9 cellular contexts compared by ENCODE assay signal in genomic region chr16:180921-181667, GRCh38. TPM values are rescaled to one million over a fixed set of nuclear protein-coding genes. Genes with fewer than 3 reads are reported as not detected.
DNase-seq lines count a peak whose midpoint lies in the region; FAIRE-seq and TF ChIP-seq lines count a peak whose summit lies in the region.
"Had no signal": no experiment of that assay in that cellular context is flagged by ENCODE, and none has a peak within 500 bp of the region (broad histone marks: within the 10 kb centered on the region; RNA-seq: fewer than 3 reads in every experiment).

No MANE protein-coding gene starts in this region.

- dilution Hi-C loops in endothelial cell of umbilical vein (cut with MboI; ENCODE audit: extremely low pct_ligation_motif_present, low sequenced_read_pairs) = no loop called here

- CTCF ChIA-PET in endothelial cell of umbilical vein (lab: Charles Lee) = interaction anchor here (0.6 to 3.3 kb wide), 19 partner anchors 10 to 182 kb away, joined by 3 to 61 read pairs (median 5); no protein-coding TSS in a partner anchor

- POLR2A ChIA-PET in endothelial cell of umbilical vein (lab: Charles Lee) = interaction anchor here (1.4 kb wide), 1 partner anchor 74 kb away, joined by 3 read pairs; no protein-coding TSS in a partner anchor

- TF ChIP-seq CTCF in HL-60 (IDR thresholded peaks at IDR 0.05; ENCODE audit: insufficient read depth, low read length) (peak; percentile 71), endothelial cell of umbilical vein (IDR thresholded peaks at IDR 0.05; ENCODE audit: extremely low read depth in 1 of 2, insufficient read depth in 1 of 2, low read depth in 1 of 2, low read length in 2 of 2) (peak; percentile 95 to 98)

- no peaks in the 10 kb centered on the region for H4K20me1 ChIP-seq in endothelial cell of umbilical vein (replicated peaks; ENCODE audit: control insufficient read depth, extremely low read depth, insufficient read depth, low read length)

- H3K27ac ChIP-seq in HL-60 (replicated peaks) (no peak overlapping the region), endothelial cell of umbilical vein (ENCODE audit: insufficient read depth, low read depth, low read length) (no peak overlapping the region)

- H3K4me1 ChIP-seq in NT2/D1 (ENCODE audit: insufficient read depth, insufficient read length) = peaks cover 6% of the 10 kb centered on the region
- peaks cover 5% of the 10 kb centered on the region for H3K4me1 ChIP-seq in endothelial cell of umbilical vein (ENCODE audit: control insufficient read depth, extremely low read depth, insufficient read depth, low read length)

- H3K9ac ChIP-seq in NT2/D1 (ENCODE audit: insufficient read length, low read depth) (peak overlapping the region; percentile 83), endothelial cell of umbilical vein (replicated peaks; ENCODE audit: extremely low read depth, insufficient read depth, low read length) (no peak overlapping the region)

- H3K4me2 ChIP-seq in endothelial cell of umbilical vein (ENCODE audit: insufficient read depth, low read length) = peak overlapping the region; percentile 51

- peak; percentile 74 for FAIRE-seq in endothelial cell of umbilical vein (lab: Jason Lieb, UNC)
- FAIRE-seq: endometrium had no signal

- no peaks in the 10 kb centered on the region for H3K79me2 ChIP-seq in endothelial cell of umbilical vein (ENCODE audit: control insufficient read depth, insufficient read depth, low read length)

- TF ChIP-seq POLR2A in endothelial cell of umbilical vein (IDR thresholded peaks at IDR 0.05; ENCODE audit: low read depth, low read length) = peak; percentile 48

- H3K9me3 ChIP-seq in NT2/D1 (ENCODE audit: insufficient read depth, low read length) (no peaks in the 10 kb centered on the region), endothelial cell of umbilical vein (replicated peaks; ENCODE audit: control insufficient read depth, insufficient read depth, low read length) (no peaks in the 10 kb centered on the region)

- intact Hi-C loops in endothelial cell of umbilical vein (cut with micrococcal nuclease) = loop anchor here (1.0 to 5.0 kb wide), 4 partner anchors 64 to 171 kb away; partner anchors contain the start of gene AXIN1

- BruUV-seq in endothelial cell of umbilical vein (replicated peaks; lab: Mats Ljungman, UMichigan) = no TSS peak

- no peaks in the 10 kb centered on the region for H3K9me1 ChIP-seq in endothelial cell of umbilical vein (replicated peaks; ENCODE audit: control insufficient read depth, extremely low read depth, insufficient read depth, low read length)

- peak overlapping the region; percentile 24 for H3K4me3 ChIP-seq in HL-60 (replicated peaks; ENCODE audit: insufficient read depth, low read length)
- H3K4me3 ChIP-seq in NT2/D1 (ENCODE audit: insufficient read length, low read depth) = peak overlapping the region; percentile 72
- no peak overlapping the region for H3K4me3 ChIP-seq in endothelial cell of umbilical vein (replicated peaks in 1 of 3; ENCODE audit: insufficient read depth in 1 of 3, low read depth in 1 of 3, low read length in 3 of 3)

- H3K36me3 ChIP-seq in NT2/D1 (ENCODE audit: insufficient read depth, insufficient read length, low read length) = peaks cover 30% of the 10 kb centered on the region
- no peaks in the 10 kb centered on the region for H3K36me3 ChIP-seq in endothelial cell of umbilical vein (ENCODE audit: control insufficient read depth in 2 of 2, extremely low read depth in 1 of 2, insufficient read depth in 2 of 2, low read length in 2 of 2)

- H3K27me3 ChIP-seq in HL-60 (ENCODE audit: insufficient read depth, poor library complexity, severe bottlenecking) = peaks cover 37% of the 10 kb centered on the region
- peaks cover 34% of the 10 kb centered on the region for H3K27me3 ChIP-seq in NT2/D1 (ENCODE audit: insufficient read depth, insufficient read length)
- peaks cover 19 to 25% of the 10 kb centered on the region in 2 experiments for H3K27me3 ChIP-seq in endothelial cell of umbilical vein (ENCODE audit: control insufficient read depth in 2 of 2, insufficient read depth in 2 of 2, low read length in 2 of 2)

- DNase-seq in DMS53 treated with DMSO at 0.1 percent for 48 hours (lab: John Stamatoyannopoulos, UW; ENCODE audit: unreplicated experiment) = peak; percentile 33
- peak; percentile 67 to 79 for DNase-seq in HL-60 (ENCODE audit: low read depth in 1 of 2, low spot score in 1 of 2)
- DNase-seq in NT2/D1 (ENCODE audit: low read depth, low spot score) = peak; percentile 81
- peak; percentile 85 for DNase-seq in activated CD8-positive, alpha-beta memory T cell treated with anti-CD3 and anti-CD28 coated beads, Interleukin-2, amount 50 U/mL, for 4 hours
- DNase-seq in endothelial cell of umbilical vein (ENCODE audit: low read depth, low spot score) = peak; percentile 71
- DNase-seq in middle frontal gyrus (ENCODE audit: extremely low spot score, low spot score) = peak; percentile 6
- DNase-seq in stimulated activated CD8-positive, alpha-beta memory T cell treated with anti-CD3 and anti-CD28 coated beads, Interleukin-4, amount 100 ng/mL, for 24 hours (ENCODE audit: low read depth) = peak; percentile 76
- no peak for DNase-seq in H4 (ENCODE audit: low spot score)

- no peak overlapping the region for H2AFZ ChIP-seq in endothelial cell of umbilical vein (ENCODE audit: low read depth, low read length)

TF ChIP-seq in endothelial cell of umbilical vein, 7 proteins besides CTCF, POLR2A, EP300 and RAD21 (continues in another document):
- TF ChIP-seq MYC (IDR thresholded peaks at IDR 0.05; ENCODE audit: low read depth, low read length) (no peak), EZH2 (IDR thresholded peaks at IDR 0.05; ENCODE audit: borderline replicate concordance, low read depth, low read length, severe bottlenecking) (no peak), POLR2AphosphoS5 (IDR thresholded peaks at IDR 0.05; ENCODE audit: insufficient read depth, low read depth, low read length) (peak; percentile 67), GATA2 (IDR thresholded peaks at IDR 0.05; ENCODE audit: insufficient read depth, insufficient read length, low read depth, low read length) (no peak), FOS (IDR thresholded peaks at IDR 0.05; ENCODE audit: borderline replicate concordance, insufficient read depth, low read length) (no peak)

RNA-seq across cellular contexts. Expression of gene HBQ1, which starts 0.8 kb away (rescaled TPM):
- total RNA-seq in endothelial cell of umbilical vein = not detected in 2 replicates
- 0.75 and 2.5 TPM in 2 replicates for polyA plus RNA-seq in endothelial cell of umbilical vein
- 0.18 and 0.25 TPM in 2 replicates for polyA plus RNA-seq in endothelial cell of umbilical vein (2011; cell fraction: cytosol; rRNA removed)
- 0.78 TPM in 1 of 2 replicates, not detected in the other for polyA plus RNA-seq in endothelial cell of umbilical vein (2011; cell fraction: nucleus; rRNA removed)
- 0.55 and 0.95 TPM in 2 replicates for polyA plus RNA-seq in endothelial cell of umbilical vein (2012)
- polyA minus RNA-seq in endothelial cell of umbilical vein = 0.90 and 0.93 TPM in 2 replicates
- polyA minus RNA-seq in endothelial cell of umbilical vein (2011; cell fraction: cytosol; rRNA and poly(A)+ RNA removed) = not detected
- polyA minus RNA-seq in endothelial cell of umbilical vein (2011; cell fraction: nucleus; rRNA and poly(A)+ RNA removed) = not detected in 2 replicates
- total RNA-seq in H4 (2014; rRNA removed; shearing (Covaris generic)) = not detected in 2 replicates

RNA-seq across cellular contexts. Expression of gene HBA1, which starts 4.6 kb away (rescaled TPM):
- not detected in 2 replicates for total RNA-seq in endothelial cell of umbilical vein
- polyA plus RNA-seq in endothelial cell of umbilical vein = not detected in 2 replicates
- polyA plus RNA-seq in endothelial cell of umbilical vein (2011; cell fraction: cytosol; rRNA removed) = not detected in 2 replicates
- not detected in 2 replicates for polyA plus RNA-seq in endothelial cell of umbilical vein (2011; cell fraction: nucleus; rRNA removed)
- polyA plus RNA-seq in endothelial cell of umbilical vein (2012) = not detected in 2 replicates
- polyA minus RNA-seq in endothelial cell of umbilical vein = 19.6 and 37.6 TPM in 2 replicates
- polyA minus RNA-seq in endothelial cell of umbilical vein (2011; cell fraction: cytosol; rRNA and poly(A)+ RNA removed) = 3.6 TPM
- polyA minus RNA-seq in endothelial cell of umbilical vein (2011; cell fraction: nucleus; rRNA and poly(A)+ RNA removed) = not detected in 2 replicates
- total RNA-seq in H4 (2014; rRNA removed; shearing (Covaris generic)) = not detected in 2 replicates

RNA-seq across cellular contexts. Expression of gene HBA2, which starts 8.4 kb away (rescaled TPM):
- not detected in 2 replicates for total RNA-seq in endothelial cell of umbilical vein
- not detected in 2 replicates for polyA plus RNA-seq in endothelial cell of umbilical vein
- 0.27 TPM in 1 of 2 replicates, not detected in the other for polyA plus RNA-seq in endothelial cell of umbilical vein (2011; cell fraction: cytosol; rRNA removed)
- polyA plus RNA-seq in endothelial cell of umbilical vein (2011; cell fraction: nucleus; rRNA removed) = 0.57 TPM in 1 of 2 replicates, not detected in the other
- polyA plus RNA-seq in endothelial cell of umbilical vein (2012) = not detected in 2 replicates
- polyA minus RNA-seq in endothelial cell of umbilical vein = 16.8 and 19.2 TPM in 2 replicates
- polyA minus RNA-seq in endothelial cell of umbilical vein (2011; cell fraction: cytosol; rRNA and poly(A)+ RNA removed) = 6.0 TPM
- not detected in 2 replicates for polyA minus RNA-seq in endothelial cell of umbilical vein (2011; cell fraction: nucleus; rRNA and poly(A)+ RNA removed)
- total RNA-seq in H4 (2014; rRNA removed; shearing (Covaris generic)) = 3.3 TPM in 1 of 2 replicates, not detected in the other

RNA-seq across cellular contexts. Expression of gene HBM, which starts 15.3 kb away (rescaled TPM):
- total RNA-seq in endothelial cell of umbilical vein = not detected in 2 replicates
- polyA plus RNA-seq in endothelial cell of umbilical vein = not detected in 2 replicates
- polyA plus RNA-seq in endothelial cell of umbilical vein (2011; cell fraction: cytosol; rRNA removed) = not detected in 2 replicates
- not detected in 2 replicates for polyA plus RNA-seq in endothelial cell of umbilical vein (2011; cell fraction: nucleus; rRNA removed)
- not detected in 2 replicates for polyA plus RNA-seq in endothelial cell of umbilical vein (2012)
- not detected in 2 replicates for polyA minus RNA-seq in endothelial cell of umbilical vein
- not detected for polyA minus RNA-seq in endothelial cell of umbilical vein (2011; cell fraction: cytosol; rRNA and poly(A)+ RNA removed)
- polyA minus RNA-seq in endothelial cell of umbilical vein (2011; cell fraction: nucleus; rRNA and poly(A)+ RNA removed) = not detected in 2 replicates
- total RNA-seq in H4 (2014; rRNA removed; shearing (Covaris generic)) = not detected in 2 replicates

RNA-seq across cellular contexts. Expression of gene HBZ, which starts 28.6 kb away (rescaled TPM):
- total RNA-seq in endothelial cell of umbilical vein = not detected in 2 replicates
- polyA plus RNA-seq in endothelial cell of umbilical vein = not detected in 2 replicates
- polyA plus RNA-seq in endothelial cell of umbilical vein (2011; cell fraction: cytosol; rRNA removed) = not detected in 2 replicates
- polyA plus RNA-seq in endothelial cell of umbilical vein (2011; cell fraction: nucleus; rRNA removed) = not detected in 2 replicates
- not detected in 2 replicates for polyA plus RNA-seq in endothelial cell of umbilical vein (2012)
- 6.1 and 13.1 TPM in 2 replicates for polyA minus RNA-seq in endothelial cell of umbilical vein
- polyA minus RNA-seq in endothelial cell of umbilical vein (2011; cell fraction: cytosol; rRNA and poly(A)+ RNA removed) = not detected
- not detected in 2 replicates for polyA minus RNA-seq in endothelial cell of umbilical vein (2011; cell fraction: nucleus; rRNA and poly(A)+ RNA removed)
- total RNA-seq in H4 (2014; rRNA removed; shearing (Covaris generic)) = not detected in 2 replicates

Comparison
In these comparisons a context has a peak if more than half of its experiments do, and no peak if none do; other contexts are left out.
1. H3K4me3 ChIP-seq: peak in HL-60 (single experiment) and NT2/D1 (single experiment); none in endothelial cell of umbilical vein (0 of 3).